1 cellular context compared by ENCODE assay signal in genomic region chr6:34096193-34096592, GRCh38.
TF ChIP-seq lines count a peak whose summit lies in the region.

No MANE protein-coding gene starts in this region.

TF ChIP-seq in H1, 55 proteins besides CTCF, POLR2A, EP300 and RAD21:
- TF ChIP-seq CHD2 (IDR thresholded peaks at IDR 0.05; ENCODE audit: low read length), result no peak
- TF ChIP-seq HDAC2 (IDR thresholded peaks at IDR 0.05; ENCODE audit: borderline replicate concordance in 1 of 2, low read depth in 2 of 2, low read length in 2 of 2), result no peak
- TF ChIP-seq E2F6 (IDR thresholded peaks at IDR 0.05), result no peak
- no peak for TF ChIP-seq TEAD4 (IDR thresholded peaks at IDR 0.05; ENCODE audit: low read depth, low read length)
- TF ChIP-seq RXRA (IDR thresholded peaks at IDR 0.05; ENCODE audit: insufficient read depth, low read depth, low read length), result no peak
- TF ChIP-seq SP1 (IDR thresholded peaks at IDR 0.05; ENCODE audit: low read depth, low read length), result no peak
- no peak for TF ChIP-seq RNF2 (IDR thresholded peaks at IDR 0.05; ENCODE audit: borderline replicate concordance, low read depth, low read length, missing control alignments, poor library complexity, severe bottlenecking)
- TF ChIP-seq CREB1 (IDR thresholded peaks at IDR 0.05), result no peak
- no peak for TF ChIP-seq EGR1 (IDR thresholded peaks at IDR 0.05; ENCODE audit: borderline replicate concordance, low read depth, low read length)
- TF ChIP-seq ATF2 (IDR thresholded peaks at IDR 0.05; ENCODE audit: low read length), result no peak
- no peak for TF ChIP-seq RFX5 (IDR thresholded peaks at IDR 0.05; ENCODE audit: borderline replicate concordance, low read depth, low read length)
- no peak for TF ChIP-seq CTBP2 (IDR thresholded peaks at IDR 0.05; ENCODE audit: borderline replicate concordance, insufficient read depth, insufficient read length, low read length)
- TF ChIP-seq BCL11A (IDR thresholded peaks at IDR 0.05; ENCODE audit: low read depth in 2 of 2, low read length in 2 of 2), result no peak
- TF ChIP-seq CBX8 (IDR thresholded peaks at IDR 0.05; ENCODE audit: borderline replicate concordance, low read depth, low read length), result no peak
